In genomic region chr9:4680178-4680535, GRCh38 we compare ENCODE assay signal across 8 cellular contexts. TPM values are rescaled to one million over a fixed set of nuclear protein-coding genes. Genes with fewer than 3 reads are reported as not detected.
DNase-seq lines count a peak whose midpoint lies in the region; ATAC-seq and TF ChIP-seq lines count a peak whose summit lies in the region.

No MANE protein-coding gene starts in this region.

- no peak overlapping the region for H3K27ac Mint-ChIP-seq in stimulated activated naive CD8-positive, alpha-beta T cell treated with anti-CD3 and anti-CD28 coated beads, Interleukin-15, amount 100 ng/mL, for 72 hours
- H3K27ac Mint-ChIP-seq in activated CD8-positive, alpha-beta memory T cell treated with anti-CD3 and anti-CD28 coated beads, Interleukin-2, amount 10 ng/mL, durations not matched to agents 7 days and 5 days, result no peak overlapping the region

- H3K4me1 ChIP-seq in BE2C (no peaks in the 10 kb centered on the region; the same call in 1 of the 2 replicates), mononuclear cell (ENCODE audit: insufficient read depth, low read length) (peaks cover 22% of the 10 kb centered on the region)

- H3K9me3 ChIP-seq in BE2C (no peaks in the 10 kb centered on the region), mononuclear cell (ENCODE audit: low read depth, low read length) (no peaks in the 10 kb centered on the region)

- DNase-seq in BE2C, result no peak
- peak; percentile 50 for DNase-seq in choroid plexus epithelial cell (ENCODE audit: low read depth)
- DNase-seq in C1 segment of cervical spinal cord (lab: John Stamatoyannopoulos, UW), result no peak
- DNase-seq in stimulated activated naive CD8-positive, alpha-beta T cell treated with anti-CD3 and anti-CD28 coated beads, Interleukin-15, amount 100 ng/mL, for 72 hours, result no peak
- DNase-seq in activated CD8-positive, alpha-beta memory T cell treated with anti-CD3 and anti-CD28 coated beads, Interleukin-2, amount 10 ng/mL, durations not matched to agents 7 days and 5 days, result no peak

- peaks cover 9% of the 10 kb centered on the region for H3K4me1 Mint-ChIP-seq in stimulated activated naive CD8-positive, alpha-beta T cell treated with anti-CD3 and anti-CD28 coated beads, Interleukin-15, amount 100 ng/mL, for 72 hours
- H3K4me1 Mint-ChIP-seq in activated CD8-positive, alpha-beta memory T cell treated with anti-CD3 and anti-CD28 coated beads, Interleukin-2, amount 10 ng/mL, durations not matched to agents 7 days and 5 days, result peaks cover 3% of the 10 kb centered on the region

- H3K36me3 Mint-ChIP-seq in activated CD8-positive, alpha-beta memory T cell treated with anti-CD3 and anti-CD28 coated beads, Interleukin-2, amount 10 ng/mL, durations not matched to agents 7 days and 5 days, result peaks cover 14% of the 10 kb centered on the region

- H3K9me3 Mint-ChIP-seq in stimulated activated naive CD8-positive, alpha-beta T cell treated with anti-CD3 and anti-CD28 coated beads, Interleukin-15, amount 100 ng/mL, for 72 hours, result no peaks in the 10 kb centered on the region
- H3K9me3 Mint-ChIP-seq in activated CD8-positive, alpha-beta memory T cell treated with anti-CD3 and anti-CD28 coated beads, Interleukin-2, amount 10 ng/mL, durations not matched to agents 7 days and 5 days (ENCODE audit: low read depth), result no peaks in the 10 kb centered on the region

- peaks cover 4% of the 10 kb centered on the region; the same call in 1 of the 2 replicates for H3K36me3 ChIP-seq in BE2C

- H3K4me3 ChIP-seq in BE2C (ENCODE audit: low read depth, low read length) (peak overlapping the region; percentile 79), choroid plexus epithelial cell (ENCODE audit: low read depth, low read length) (peak overlapping the region; percentile 86), mononuclear cell (ENCODE audit: low read length) (peak overlapping the region; percentile 85)

- H3K27me3 Mint-ChIP-seq in stimulated activated naive CD8-positive, alpha-beta T cell treated with anti-CD3 and anti-CD28 coated beads, Interleukin-15, amount 100 ng/mL, for 72 hours, result no peaks in the 10 kb centered on the region
- H3K27me3 Mint-ChIP-seq in activated CD8-positive, alpha-beta memory T cell treated with anti-CD3 and anti-CD28 coated beads, Interleukin-2, amount 10 ng/mL, durations not matched to agents 7 days and 5 days, result no peaks in the 10 kb centered on the region

- ATAC-seq in HG03432 (IDR thresholded peaks at IDR 0.05; ENCODE audit: unreplicated experiment) (peak; percentile 2), GM21367 (IDR thresholded peaks at IDR 0.05; ENCODE audit: unreplicated experiment) (no peak)
- ATAC-seq in stimulated activated naive CD8-positive, alpha-beta T cell treated with anti-CD3 and anti-CD28 coated beads, Interleukin-15, amount 100 ng/mL, for 72 hours, result no peak
- no peak for ATAC-seq in activated CD8-positive, alpha-beta memory T cell treated with anti-CD3 and anti-CD28 coated beads, Interleukin-2, amount 10 ng/mL, durations not matched to agents 7 days and 5 days

- no peaks in the 10 kb centered on the region for H3K27me3 ChIP-seq in BE2C
- no peaks in the 10 kb centered on the region for H3K27me3 ChIP-seq in mononuclear cell (ENCODE audit: insufficient read depth, low read length)

- CTCF ChIA-PET in activated CD8-positive, alpha-beta memory T cell treated with anti-CD3 and anti-CD28 coated beads, Interleukin-2, amount 10 ng/mL, durations not matched to agents 7 days and 5 days (lab: Charles Lee), result interaction anchor here (1.3 kb wide), 1 partner anchor 60 kb away, joined by 6 read pairs; no protein-coding TSS in a partner anchor

- no peak for TF ChIP-seq CTCF in BE2C (IDR thresholded peaks at IDR 0.05; ENCODE audit: low read depth, low read length)
- TF ChIP-seq CTCF in choroid plexus epithelial cell (conservative IDR thresholded peaks at IDR 0.05; ENCODE audit: low read depth, low read length), result no peak

- H3K4me3 Mint-ChIP-seq in stimulated activated naive CD8-positive, alpha-beta T cell treated with anti-CD3 and anti-CD28 coated beads, Interleukin-15, amount 100 ng/mL, for 72 hours, result no peak overlapping the region
- H3K4me3 Mint-ChIP-seq in activated CD8-positive, alpha-beta memory T cell treated with anti-CD3 and anti-CD28 coated beads, Interleukin-2, amount 10 ng/mL, durations not matched to agents 7 days and 5 days, result no peak overlapping the region

RNA-seq across cellular contexts. Expression of gene CDC37L1, which starts 0.8 kb away (rescaled TPM):
- polyA plus RNA-seq in BE2C (2012; ENCODE audit: insufficient read depth, insufficient read length, low read depth), result 4.6 TPM
- 36.2 TPM for total RNA-seq in mononuclear cell
- total RNA-seq in activated CD8-positive, alpha-beta memory T cell treated with anti-CD3 and anti-CD28 coated beads, Interleukin-2, amount 10 ng/mL, durations not matched to agents 7 days and 5 days, result 10 to 100 TPM; 10.1 to 12.4 TPM

RNA-seq across cellular contexts. Expression of gene SPATA6L, which starts 13.9 kb away (rescaled TPM):
- polyA plus RNA-seq in BE2C (2012; ENCODE audit: insufficient read depth, insufficient read length, low read depth), result not detected
- total RNA-seq in mononuclear cell, result 1.8 TPM
- total RNA-seq in activated CD8-positive, alpha-beta memory T cell treated with anti-CD3 and anti-CD28 coated beads, Interleukin-2, amount 10 ng/mL, durations not matched to agents 7 days and 5 days, result under 1 TPM; 0.56 to 0.73 TPM

RNA-seq across cellular contexts. Expression of gene PLPP6, which starts 18.1 kb away (rescaled TPM):
- 14.1 TPM for polyA plus RNA-seq in BE2C (2012; ENCODE audit: insufficient read depth, insufficient read length, low read depth)
- total RNA-seq in mononuclear cell, result 10.1 TPM
- total RNA-seq in activated CD8-positive, alpha-beta memory T cell treated with anti-CD3 and anti-CD28 coated beads, Interleukin-2, amount 10 ng/mL, durations not matched to agents 7 days and 5 days, result 10 to 100 TPM in 1 of 2 experiments, 1 to 10 TPM in 1; 9.3 to 10.2 TPM
